26 cellular contexts compared by ENCODE assay signal in the genomic region with DNA sequence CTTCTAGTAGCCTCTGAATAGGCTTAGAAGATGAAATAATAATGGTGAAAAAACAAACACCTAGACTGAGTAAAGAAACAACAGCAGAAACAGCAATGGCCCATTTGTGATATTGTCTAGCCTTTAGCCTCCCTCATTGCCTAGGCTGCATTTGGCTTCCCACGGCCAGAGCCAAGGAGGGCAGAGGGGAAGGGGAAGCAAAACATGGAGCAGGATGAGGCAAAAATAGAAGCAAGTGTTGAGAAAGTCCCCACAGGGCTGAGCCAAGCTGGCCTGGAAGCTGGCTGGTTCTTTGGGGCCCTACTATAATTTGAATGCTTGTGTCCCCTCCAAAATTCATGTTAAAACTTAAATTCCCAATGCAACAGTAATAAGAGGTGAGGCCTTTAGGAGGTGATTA.
"Had no signal": no experiment of that assay in that cellular context is flagged by ENCODE, and none has a peak within 500 bp of the region (broad histone marks: within the 10 kb centered on the region; RNA-seq: fewer than 3 reads in every experiment).

No MANE protein-coding gene starts in this region.

- H3K36me3 Mint-ChIP-seq: mesothelial cell of epicardium; naive B cell; natural killer cell treated with Interleukin-12 subunit alpha and Interleukin-12 subunit beta and Interleukin-15 and Interleukin-18, amount 100 ng/mL, for 72 hours; stimulated activated effector memory CD8-positive, alpha-beta T cell treated with anti-CD3 and anti-CD28 coated beads, Interleukin-12 subunit alpha, Interleukin-12 subunit beta, amount 100 ng/mL, for 72 hours had no signal

- H3K4me1 Mint-ChIP-seq: mesothelial cell of epicardium; naive B cell; neural crest cell; stimulated activated effector memory CD8-positive, alpha-beta T cell treated with anti-CD3 and anti-CD28 coated beads, Interleukin-12 subunit alpha, Interleukin-12 subunit beta, amount 100 ng/mL, for 72 hours had no signal

- H3K9me3 ChIP-seq: gastrocnemius medialis, mucosa of descending colon, sigmoid colon, testis, tibial artery, upper lobe of left lung, uterus had no signal

- H3K27me3 Mint-ChIP-seq: progenitor cell of endocrine pancreas had no signal

- H3K27me3 ChIP-seq: gastrocnemius medialis, sigmoid colon, stomach, testis, tibial artery, upper lobe of left lung, uterus had no signal

- H3K27ac ChIP-seq: gastrocnemius medialis, parathyroid adenoma, sigmoid colon, stomach, testis, tibial artery, upper lobe of left lung, uterus had no signal

- H3K36me3 ChIP-seq: gastrocnemius medialis, sigmoid colon, stomach, tibial artery, upper lobe of left lung, uterus had no signal

- H3K4me3 ChIP-seq: gastrocnemius medialis, mucosa of descending colon, sigmoid colon, stomach, testis, tibial artery, upper lobe of left lung, uterus had no signal

- H3K4me3 Mint-ChIP-seq: effector memory CD8-positive, alpha-beta T cell; mesothelial cell of epicardium; naive B cell; natural killer cell treated with Interleukin-12 subunit alpha and Interleukin-12 subunit beta and Interleukin-15 and Interleukin-18, amount 100 ng/mL, for 72 hours; neural crest cell; stimulated activated effector memory CD8-positive, alpha-beta T cell treated with anti-CD3 and anti-CD28 coated beads, Interleukin-12 subunit alpha, Interleukin-12 subunit beta, amount 100 ng/mL, for 72 hours had no signal

- DNase-seq: cortex of kidney; effector memory CD8-positive, alpha-beta T cell; foreskin fibroblast; gastrocnemius medialis; hippocampal formation; kidney glomerular epithelial cell; left colon; mesenchymal stem cell; mucosa of descending colon; naive B cell; sigmoid colon; stimulated activated CD4-positive, alpha-beta T cell treated with anti-CD3 and anti-CD28 coated beads, Interleukin-2, amount 100 ng/mL, for 24 hours; stimulated activated CD4-positive, alpha-beta T cell treated with anti-CD3 and anti-CD28 coated beads, Interleukin-4, amount 100 ng/mL, for 24 hours; stimulated activated naive CD4-positive, alpha-beta T cell treated with Interleukin-2 at 50 U/mL for 16 hours; stomach; substantia nigra; testis; tibial artery; upper lobe of left lung; uterus had no signal

- H3K27ac Mint-ChIP-seq: effector memory CD8-positive, alpha-beta T cell; mesothelial cell of epicardium; natural killer cell treated with Interleukin-12 subunit alpha and Interleukin-12 subunit beta and Interleukin-15 and Interleukin-18, amount 100 ng/mL, for 72 hours; progenitor cell of endocrine pancreas; stimulated activated effector memory CD8-positive, alpha-beta T cell treated with anti-CD3 and anti-CD28 coated beads, Interleukin-12 subunit alpha, Interleukin-12 subunit beta, amount 100 ng/mL, for 72 hours had no signal

- H3K9ac ChIP-seq: parathyroid adenoma had no signal

- H3K4me1 ChIP-seq: gastrocnemius medialis, parathyroid adenoma, sigmoid colon, stomach, testis, uterus had no signal

- H3K9me3 Mint-ChIP-seq: effector memory CD8-positive, alpha-beta T cell; natural killer cell treated with Interleukin-12 subunit alpha and Interleukin-12 subunit beta and Interleukin-15 and Interleukin-18, amount 100 ng/mL, for 72 hours; stimulated activated effector memory CD8-positive, alpha-beta T cell treated with anti-CD3 and anti-CD28 coated beads, Interleukin-12 subunit alpha, Interleukin-12 subunit beta, amount 100 ng/mL, for 72 hours had no signal

- ATAC-seq: effector memory CD8-positive, alpha-beta T cell; gastrocnemius medialis; left colon; mucosa of descending colon; natural killer cell treated with Interleukin-12 subunit alpha and Interleukin-12 subunit beta and Interleukin-15 and Interleukin-18, amount 100 ng/mL, for 72 hours; stimulated activated effector memory CD8-positive, alpha-beta T cell treated with anti-CD3 and anti-CD28 coated beads, Interleukin-12 subunit alpha, Interleukin-12 subunit beta, amount 100 ng/mL, for 72 hours had no signal
